In genomic region chr4:158016511-158016910, GRCh38 we compare ENCODE assay signal across 15 cellular contexts.
DNase-seq lines count a peak whose midpoint lies in the region; ATAC-seq and TF ChIP-seq lines count a peak whose summit lies in the region.
"Had no signal": no experiment of that assay in that cellular context is flagged by ENCODE, and none has a peak within 500 bp of the region (broad histone marks: within the 10 kb centered on the region; RNA-seq: fewer than 3 reads in every experiment).

No MANE protein-coding gene starts in this region.

- H2AFZ ChIP-seq in IMR-90 (replicated peaks; ENCODE audit: low read length, poor library complexity): no peak overlapping the region
- H2AFZ ChIP-seq in osteoblast (ENCODE audit: low read length): no peak overlapping the region

- no peaks in the 10 kb centered on the region for H3K79me2 ChIP-seq in osteoblast (ENCODE audit: insufficient read depth, low read length)

- no peak overlapping the region for H3K9ac ChIP-seq in IMR-90 (ENCODE audit: low read depth, low read length)

- DNase-seq in AG08395 (ENCODE audit: low spot score) (peak; percentile 15), IMR-90 (peak; percentile 56), epithelial cell of esophagus (ENCODE audit: low read depth) (peak; percentile 22), osteoblast (ENCODE audit: insufficient read length, low spot score, missing footprints) (no peak)
- no peak for DNase-seq in stimulated activated naive CD8-positive, alpha-beta T cell treated with anti-CD3 and anti-CD28 coated beads, Interleukin-15, amount 100 ng/mL, for 72 hours
- DNase-seq: activated naive CD4-positive, alpha-beta T cell treated with anti-CD3 and anti-CD28 coated beads for 36 hours; DMS53; NCI-H1048; occipital lobe; stimulated activated CD4-positive, alpha-beta T cell treated with anti-CD3 and anti-CD28 coated beads, Interleukin-15, amount 100 ng/mL, for 24 hours; testis had no signal

- H3K9me3 ChIP-seq in IMR-90 (ENCODE audit: control insufficient read depth, insufficient read depth, low read length) (no peaks in the 10 kb centered on the region), osteoblast (ENCODE audit: low read depth, low read length) (no peaks in the 10 kb centered on the region)
- H3K9me3 ChIP-seq: testis had no signal

- no peak overlapping the region for H2BK120ac ChIP-seq in IMR-90 (ENCODE audit: low read depth, low read length)

- H3K4me2 ChIP-seq in IMR-90 (ENCODE audit: low read depth, low read length) (no peak overlapping the region), osteoblast (ENCODE audit: insufficient read depth, low read length) (peak overlapping the region; percentile 3)

- no peak for TF ChIP-seq RAD21 in IMR-90 (IDR thresholded peaks at IDR 0.05; ENCODE audit: low read length)

- no peak overlapping the region; the same call in 1 of the 2 replicates for H4K5ac ChIP-seq in IMR-90 (ENCODE audit: low read depth, low read length)

- intact Hi-C loops in IMR-90 (cut with micrococcal nuclease): no loop called here

- dilution Hi-C loops in IMR-90 (cut with HindIII; ENCODE audit: low sequenced_read_pairs, unreplicated experiment): loop anchor here (25.0 kb wide), 1 partner anchor 171 kb away; no protein-coding TSS in a partner anchor

- H3K79me1 ChIP-seq in IMR-90 (ENCODE audit: low read depth in 1 of 2, low read length in 2 of 2): no peaks in the 10 kb centered on the region

- H3K27ac Mint-ChIP-seq in stimulated activated naive CD8-positive, alpha-beta T cell treated with anti-CD3 and anti-CD28 coated beads, Interleukin-15, amount 100 ng/mL, for 72 hours: no peak overlapping the region
- H3K27ac Mint-ChIP-seq: activated naive CD4-positive, alpha-beta T cell treated with anti-CD3 and anti-CD28 coated beads for 36 hours; B cell had no signal

- CTCF ChIA-PET in IMR-90 (lab: Yijun Ruan, JAX): no interaction called here

- H3K9me1 ChIP-seq in IMR-90 (ENCODE audit: insufficient read depth, low read length): no peaks in the 10 kb centered on the region

- no peaks in the 10 kb centered on the region for H4K20me1 ChIP-seq in IMR-90 (ENCODE audit: insufficient read depth, low read length)
- H4K20me1 ChIP-seq in osteoblast (ENCODE audit: insufficient read depth, low read length): no peaks in the 10 kb centered on the region

- TF ChIP-seq POLR2A in IMR-90 (IDR thresholded peaks at IDR 0.05; ENCODE audit: low read depth, low read length): no peak

- no peak overlapping the region for H3K23ac ChIP-seq in IMR-90 (ENCODE audit: low read depth, low read length)

- H2AK5ac ChIP-seq in IMR-90 (ENCODE audit: low read depth, low read length): no peak overlapping the region

- no peak overlapping the region for H3K4me3 Mint-ChIP-seq in stimulated activated naive CD8-positive, alpha-beta T cell treated with anti-CD3 and anti-CD28 coated beads, Interleukin-15, amount 100 ng/mL, for 72 hours
- H3K4me3 Mint-ChIP-seq: activated naive CD4-positive, alpha-beta T cell treated with anti-CD3 and anti-CD28 coated beads for 36 hours; B cell had no signal

- TF ChIP-seq CTCF in IMR-90 (conservative IDR thresholded peaks at IDR 0.05; ENCODE audit: low read depth, low read length) (no peak), epithelial cell of esophagus (IDR thresholded peaks at IDR 0.05; ENCODE audit: insufficient read depth, low read depth, low read length, missing control alignments) (no peak), osteoblast (IDR thresholded peaks at IDR 0.05; ENCODE audit: extremely low read depth, low read depth, low read length) (no peak)

- H4K8ac ChIP-seq in IMR-90 (ENCODE audit: low read depth in 2 of 2, low read length in 2 of 2): peak overlapping the region in 1 of 2 experiments; percentile 27; a peak in 1 of 4 replicates

- H3K4me1 ChIP-seq in IMR-90 (ENCODE audit: control insufficient read depth, insufficient read depth, low read length): peaks cover 11% of the 10 kb centered on the region
- H3K4me1 ChIP-seq in osteoblast (ENCODE audit: insufficient read depth, low read length): peaks cover 56% of the 10 kb centered on the region

- H3K4ac ChIP-seq in IMR-90 (ENCODE audit: low read depth, low read length): no peak overlapping the region

- WGBS in IMR-90 (ENCODE audit: extremely low coverage in 2 of 2, insufficient read length in 1 of 2), 2 experiments: no CpG with 5 or more reads among the region's 1 CpG

- no peaks in the 10 kb centered on the region for H3K27me3 Mint-ChIP-seq in stimulated activated naive CD8-positive, alpha-beta T cell treated with anti-CD3 and anti-CD28 coated beads, Interleukin-15, amount 100 ng/mL, for 72 hours
- H3K27me3 Mint-ChIP-seq: B cell had no signal

- 0 out of 3 replicates have a peak overlapping the region, but pooled peaks have one; percentile 13 for H2BK15ac ChIP-seq in IMR-90 (ENCODE audit: low read depth, low read length)

- H2BK20ac ChIP-seq in IMR-90 (ENCODE audit: low read depth, low read length): no peak overlapping the region

- ATAC-seq in IMR-90 (ENCODE audit: low read depth): no peak
- ATAC-seq in HG03342 (IDR thresholded peaks at IDR 0.05; ENCODE audit: unreplicated experiment): no peak
- no peak for ATAC-seq in GM18520 (IDR thresholded peaks at IDR 0.05; ENCODE audit: unreplicated experiment)
- ATAC-seq in stimulated activated naive CD8-positive, alpha-beta T cell treated with anti-CD3 and anti-CD28 coated beads, Interleukin-15, amount 100 ng/mL, for 72 hours: no peak
- ATAC-seq in GM21825 (IDR thresholded peaks at IDR 0.05; ENCODE audit: unreplicated experiment): no peak

- H3K56ac ChIP-seq in IMR-90 (ENCODE audit: extremely low read depth, insufficient read depth, low read length): no peak overlapping the region

- H3K27ac ChIP-seq in IMR-90 (ENCODE audit: insufficient read depth, low read length) (peak overlapping the region; percentile 20; the same call in 1 of the 2 replicates), osteoblast (ENCODE audit: low read depth, low read length) (peak overlapping the region; percentile 75)

- H2BK5ac ChIP-seq in IMR-90 (ENCODE audit: low read depth, low read length, poor library complexity, severe bottlenecking): no peak overlapping the region

- H4K91ac ChIP-seq in IMR-90 (ENCODE audit: insufficient read depth, low read depth, low read length): no peak overlapping the region

- H3K36me3 ChIP-seq in IMR-90 (ENCODE audit: control insufficient read depth, insufficient read depth, low read length) (no peaks in the 10 kb centered on the region), osteoblast (ENCODE audit: insufficient read depth, low read length) (no peaks in the 10 kb centered on the region)

- no peaks in the 10 kb centered on the region for H3K27me3 ChIP-seq in IMR-90 (ENCODE audit: control insufficient read depth, insufficient read depth, low read length)
- no peaks in the 10 kb centered on the region for H3K27me3 ChIP-seq in osteoblast (ENCODE audit: insufficient read depth, low read length)
- H3K27me3 ChIP-seq: testis had no signal

- no peak overlapping the region for H2AK9ac ChIP-seq in IMR-90 (replicated peaks; ENCODE audit: low read depth, low read length, poor library complexity)

- BruUV-seq in IMR-90 (replicated peaks; lab: Mats Ljungman, UMichigan): no TSS peak

- in situ Hi-C loops in IMR-90 (cut with MboI; ENCODE audit: low sequenced_read_pairs): no loop called here

- H3K4me3 ChIP-seq in IMR-90 (ENCODE audit: insufficient read depth, low read depth, low read length) (no peak overlapping the region), epithelial cell of esophagus (ENCODE audit: low read length) (no peak overlapping the region), osteoblast (ENCODE audit: insufficient read depth, low read length) (no peak overlapping the region)
- H3K4me3 ChIP-seq: testis had no signal

- H3K14ac ChIP-seq in IMR-90 (replicated peaks; ENCODE audit: low read depth, low read length): 0 out of 2 replicates have a peak overlapping the region, but pooled peaks have one; percentile 40

- POLR2A ChIA-PET in IMR-90 (lab: Charles Lee; ENCODE audit: unreplicated experiment): no interaction called here

- H3K18ac ChIP-seq in IMR-90 (ENCODE audit: low read depth, low read length): peak overlapping the region; percentile 62; the same call in 1 of the 2 replicates

- H3K4me1 Mint-ChIP-seq in stimulated activated naive CD8-positive, alpha-beta T cell treated with anti-CD3 and anti-CD28 coated beads, Interleukin-15, amount 100 ng/mL, for 72 hours: no peaks in the 10 kb centered on the region
- H3K4me1 Mint-ChIP-seq: B cell had no signal

- H3K9me3 Mint-ChIP-seq in stimulated activated naive CD8-positive, alpha-beta T cell treated with anti-CD3 and anti-CD28 coated beads, Interleukin-15, amount 100 ng/mL, for 72 hours: no peaks in the 10 kb centered on the region
- H3K9me3 Mint-ChIP-seq: activated naive CD4-positive, alpha-beta T cell treated with anti-CD3 and anti-CD28 coated beads for 36 hours had no signal

TF ChIP-seq in IMR-90, 13 proteins besides CTCF, POLR2A, EP300 and RAD21:
- TF ChIP-seq FOS (IDR thresholded peaks at IDR 0.05; ENCODE audit: low read depth, low read length) (no peak), CEBPB (IDR thresholded peaks at IDR 0.05; ENCODE audit: low read depth, low read length) (peak; percentile 77), MXI1 (IDR thresholded peaks at IDR 0.05; ENCODE audit: borderline replicate concordance, low read depth, low read length) (no peak), MAFK (IDR thresholded peaks at IDR 0.05; ENCODE audit: low read depth, low read length) (no peak), RCOR1 (IDR thresholded peaks at IDR 0.05; ENCODE audit: insufficient replicate concordance, low read length) (no peak)

Comparison
In these comparisons a context has a peak if more than half of its experiments do, and no peak if none do; other contexts are left out.
1. DNase-seq: peak in AG08395 (single experiment), IMR-90 (single experiment) and epithelial cell of esophagus (single experiment); none in osteoblast (single experiment) and stimulated activated naive CD8-positive, alpha-beta T cell treated with anti-CD3 and anti-CD28 coated beads, Interleukin-15, amount 100 ng/mL, for 72 hours (0 of 2).